Comparison of ENCODE assay signal across 19 cellular contexts in the genomic region with DNA sequence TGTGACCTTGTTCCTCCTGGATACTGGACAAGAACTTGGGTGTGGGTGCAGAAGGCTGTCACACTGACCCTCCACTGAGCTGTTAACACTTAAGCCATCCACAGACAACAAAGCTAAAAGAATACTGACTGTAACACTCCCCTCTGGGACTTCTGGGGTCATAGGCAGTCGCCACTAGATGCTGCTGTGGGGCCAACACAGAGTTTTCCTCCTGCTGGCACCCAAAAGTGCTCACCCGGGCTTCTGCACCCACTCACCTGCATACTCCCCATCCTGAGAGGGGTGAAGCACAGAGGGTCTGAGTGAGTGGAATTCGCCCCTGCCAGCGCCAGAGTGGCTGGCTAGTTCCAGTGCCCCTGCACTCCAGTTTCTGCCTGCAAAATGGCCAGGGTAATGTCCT.
"Had no signal": no experiment of that assay in that cellular context is flagged by ENCODE, and none has a peak within 500 bp of the region (broad histone marks: within the 10 kb centered on the region; RNA-seq: fewer than 3 reads in every experiment).

No MANE protein-coding gene starts in this region.

- FAIRE-seq: endothelial cell of umbilical vein had no signal

- H3K4me1 Mint-ChIP-seq: activated CD4-positive, alpha-beta T cell treated with anti-CD3 and anti-CD28 coated beads, Interleukin-2, amount 10 ng/mL, durations not matched to agents 7 days and 5 days; central memory CD8-positive, alpha-beta T cell; nephron had no signal

- H3K36me3 Mint-ChIP-seq: type B pancreatic cell had no signal

- H3K9me3 ChIP-seq: body of pancreas, right lobe of liver, suprapubic skin had no signal

- H3K27me3 ChIP-seq: body of pancreas, right lobe of liver, suprapubic skin had no signal

- DNase-seq: activated CD4-positive, alpha-beta T cell treated with anti-CD3 and anti-CD28 coated beads, Interleukin-2, amount 10 ng/mL, durations not matched to agents 7 days and 5 days; activated CD8-positive, alpha-beta memory T cell treated with anti-CD3 and anti-CD28 coated beads, Interleukin-2, amount 50 U/mL, for 48 hours; activated gamma-delta T cell; activated T-cell treated with anti-CD3 and anti-CD28 coated beads, Interleukin-2, amount 50 U/mL, for 72 hours; body of pancreas; foreskin melanocyte; right lobe of liver; stimulated activated CD4-positive, alpha-beta T cell treated with anti-CD3 and anti-CD28 coated beads, Interleukin-4, amount 100 ng/mL, for 4 hours; stimulated activated CD8-positive, alpha-beta memory T cell treated with anti-CD3 and anti-CD28 coated beads, Interleukin-4, amount 100 ng/mL, for 48 hours; stimulated activated naive CD8-positive, alpha-beta T cell treated with anti-CD3 and anti-CD28 coated beads, Interleukin-15, Interleukin-2, amounts not matched to agents 100 U/mL and 50 U/mL, for 24 hours had no signal

- H3K36me3 ChIP-seq: right lobe of liver, suprapubic skin had no signal

- ATAC-seq: activated naive CD4-positive, alpha-beta T cell treated with anti-CD3 and anti-CD28 coated beads, Interleukin-2, amount 50 U/mL, for 72 hours; activated T-cell treated with anti-CD3 and anti-CD28 coated beads, Interleukin-2, amount 50 U/mL, for 72 hours; body of pancreas; right lobe of liver; stimulated activated naive CD8-positive, alpha-beta T cell treated with anti-CD3 and anti-CD28 coated beads, Interleukin-15, Interleukin-2, amounts not matched to agents 100 U/mL and 50 U/mL, for 24 hours had no signal

- H3K9me3 Mint-ChIP-seq: nephron, type B pancreatic cell had no signal

- H3K4me3 Mint-ChIP-seq: activated CD4-positive, alpha-beta T cell treated with anti-CD3 and anti-CD28 coated beads, Interleukin-2, amount 10 ng/mL, durations not matched to agents 7 days and 5 days; activated T-cell treated with anti-CD3 and anti-CD28 coated beads, Interleukin-2, amount 50 U/mL, for 72 hours; central memory CD8-positive, alpha-beta T cell; nephron; T-helper 2 cell treated with Interferon-gamma antibody and Interleukin-4, amounts not matched to agents 5 μg/mL and 100 μg/mL, for 36 hours; type B pancreatic cell had no signal

- H3K4me3 ChIP-seq: body of pancreas, coronary artery, right lobe of liver, smooth muscle cell, suprapubic skin had no signal

- H3K27ac Mint-ChIP-seq: activated CD4-positive, alpha-beta T cell treated with anti-CD3 and anti-CD28 coated beads, Interleukin-2, amount 10 ng/mL, durations not matched to agents 7 days and 5 days; activated naive CD4-positive, alpha-beta T cell treated with anti-CD3 and anti-CD28 coated beads, Interleukin-2, amount 50 U/mL, for 72 hours; activated T-cell treated with anti-CD3 and anti-CD28 coated beads, Interleukin-2, amount 50 U/mL, for 72 hours; nephron; T-helper 2 cell treated with Interferon-gamma antibody and Interleukin-4, amounts not matched to agents 5 μg/mL and 100 μg/mL, for 36 hours; type B pancreatic cell had no signal

- H3K27ac ChIP-seq: body of pancreas, coronary artery, right lobe of liver, suprapubic skin had no signal

- H3K27me3 Mint-ChIP-seq: activated CD4-positive, alpha-beta T cell treated with anti-CD3 and anti-CD28 coated beads, Interleukin-2, amount 10 ng/mL, durations not matched to agents 7 days and 5 days; central memory CD8-positive, alpha-beta T cell; type B pancreatic cell had no signal

- H3K4me1 ChIP-seq: body of pancreas, right lobe of liver, suprapubic skin had no signal
